Comparison of ENCODE assay signal across 24 cellular contexts in genomic region chr4:158201310-158201709, GRCh38. TPM values are rescaled to one million over a fixed set of nuclear protein-coding genes. Genes with fewer than 3 reads are reported as not detected.
"Had no signal": no experiment of that assay in that cellular context is flagged by ENCODE, and none has a peak within 500 bp of the region (broad histone marks: within the 10 kb centered on the region; RNA-seq: fewer than 3 reads in every experiment).

No MANE protein-coding gene starts in this region.

- H3K9me3 ChIP-seq: breast epithelium, lower lobe of right lung, neutrophil, pancreas, thoracic aorta, upper lobe of left lung had no signal

- H3K4me3 ChIP-seq: breast epithelium, lower lobe of right lung, pancreas, smooth muscle cell, thoracic aorta, upper lobe of left lung had no signal

- H3K4me1 ChIP-seq: breast epithelium, lower lobe of right lung, pancreas, upper lobe of left lung had no signal

- ATAC-seq: activated CD8-positive, alpha-beta memory T cell treated with anti-CD3 and anti-CD28 coated beads, Interleukin-2, amount 10 ng/mL, durations not matched to agents 7 days and 5 days; effector memory CD8-positive, alpha-beta T cell; foreskin keratinocyte; lower lobe of right lung; pancreas; sciatic nerve; stimulated activated effector memory CD8-positive, alpha-beta T cell treated with anti-CD3 and anti-CD28 coated beads, Interleukin-12 subunit alpha, Interleukin-12 subunit beta, amount 100 ng/mL, for 72 hours; T-cell had no signal

- H3K27ac ChIP-seq: epithelial cell of prostate, foreskin keratinocyte, lower lobe of right lung, neutrophil, pancreas, upper lobe of left lung had no signal

- H3K36me3 ChIP-seq: breast epithelium, lower lobe of right lung, neutrophil, pancreas, upper lobe of left lung had no signal

- H3K27me3 ChIP-seq: breast epithelium, neutrophil, pancreas, upper lobe of left lung had no signal

- DNase-seq: activated CD4-positive, alpha-beta memory T cell treated with anti-CD3 and anti-CD28 coated beads, Interleukin-2, amount 10 ng/mL, durations not matched to agents 7 days and 5 days; activated CD4-positive, alpha-beta T cell treated with anti-CD3 and anti-CD28 coated beads for 48 hours; activated CD4-positive, CD25-positive, alpha-beta regulatory T cell; activated CD8-positive, alpha-beta memory T cell treated with anti-CD3 and anti-CD28 coated beads, Interleukin-2, amount 10 ng/mL, durations not matched to agents 7 days and 5 days; anterior cingulate cortex; cerebellar nuclear complex; dermis blood vessel endothelial cell; effector memory CD8-positive, alpha-beta T cell; foreskin keratinocyte; hippocampal formation; left cardiac atrium; lower lobe of right lung; pancreas; stimulated activated CD4-positive, alpha-beta T cell treated with anti-CD3 and anti-CD28 coated beads, Interleukin-4, amount 100 ng/mL, for 1 hour; T-cell; upper lobe of left lung had no signal

RNA-seq across cellular contexts. Expression of gene TMEM144, which starts 9.0 kb away (rescaled TPM):
- total RNA-seq: activated CD4-positive, alpha-beta memory T cell treated with anti-CD3 and anti-CD28 coated beads, Interleukin-2, amount 10 ng/mL, durations not matched to agents 7 days and 5 days; activated CD8-positive, alpha-beta memory T cell treated with anti-CD3 and anti-CD28 coated beads, Interleukin-2, amount 10 ng/mL, durations not matched to agents 7 days and 5 days had no signal

RNA-seq across cellular contexts. Expression of gene GASK1B, which starts 28.5 kb away (rescaled TPM):
- total RNA-seq: activated CD4-positive, alpha-beta memory T cell treated with anti-CD3 and anti-CD28 coated beads, Interleukin-2, amount 10 ng/mL, durations not matched to agents 7 days and 5 days; activated CD8-positive, alpha-beta memory T cell treated with anti-CD3 and anti-CD28 coated beads, Interleukin-2, amount 10 ng/mL, durations not matched to agents 7 days and 5 days; natural killer cell treated with Interleukin-12 subunit alpha and Interleukin-12 subunit beta and Interleukin-15 and Interleukin-18, amount 100 ng/mL, for 72 hours had no signal
